ENCODE assay signal across 9 cellular contexts in genomic region chr3:115099115-115099884, GRCh38. TPM values are rescaled to one million over a fixed set of nuclear protein-coding genes. Genes with fewer than 3 reads are reported as not detected.
DNase-seq lines count a peak whose midpoint lies in the region; ATAC-seq, FAIRE-seq and TF ChIP-seq lines count a peak whose summit lies in the region.
"Had no signal": no experiment of that assay in that cellular context is flagged by ENCODE, and none has a peak within 500 bp of the region (broad histone marks: within the 10 kb centered on the region; RNA-seq: fewer than 3 reads in every experiment).

No MANE protein-coding gene starts in this region.

- H3K4me1 Mint-ChIP-seq in GM23338 (peaks cover 7% of the 10 kb centered on the region), activated B cell treated with CpG ODN at 0.5 μM for 24 hours (peaks cover 28% of the 10 kb centered on the region), immature natural killer cell (peaks cover 19 to 26% of the 10 kb centered on the region in 2 donors)

- 10 to 31% (median 23%) methylated on average over 3 of the region's 3 CpGs for WGBS in small intestine, 3 donors

- no peaks in the 10 kb centered on the region for H3K27me3 Mint-ChIP-seq in GM23338 (ENCODE audit: insufficient read depth, low read depth, poor library complexity)
- H3K27me3 Mint-ChIP-seq in activated B cell treated with CpG ODN at 0.5 μM for 24 hours, result no peaks in the 10 kb centered on the region
- H3K27me3 Mint-ChIP-seq in immature natural killer cell (ENCODE audit: low read depth in 3 of 3), result peaks cover 0 to 4% (median 3%) of the 10 kb centered on the region in 3 donors

- H3K4me3 Mint-ChIP-seq in GM23338 (no peak overlapping the region), activated B cell treated with CpG ODN at 0.5 μM for 24 hours (peak overlapping the region; percentile 12), immature natural killer cell (peak overlapping the region; percentile 75 to 87 (median 80))

- H3K27ac ChIP-seq in GM23338 (ENCODE audit: low read depth), result no peak overlapping the region
- H3K27ac ChIP-seq in small intestine (ENCODE audit: low read depth in 1 of 2, low read length in 1 of 2), result no peak overlapping the region

- peaks cover 8% of the 10 kb centered on the region for H3K9me3 Mint-ChIP-seq in GM23338
- peaks cover under 1% of the 10 kb centered on the region for H3K9me3 Mint-ChIP-seq in activated B cell treated with CpG ODN at 0.5 μM for 24 hours
- no peaks in the 10 kb centered on the region for H3K9me3 Mint-ChIP-seq in immature natural killer cell

- no peaks in the 10 kb centered on the region for H3K9me2 ChIP-seq in GM23338 (ENCODE audit: insufficient read depth)

- no peaks in the 10 kb centered on the region for H4K20me1 ChIP-seq in GM23338 (replicated peaks; ENCODE audit: insufficient read depth)

- H3K4me1 ChIP-seq in GM23338 (ENCODE audit: insufficient read depth) (0 out of 2 replicates have a peak, but pooled peaks cover 7% of the 10 kb centered on the region), small intestine (ENCODE audit: control insufficient read depth in 2 of 2, insufficient read depth in 1 of 2, low read depth in 1 of 2, low read length in 1 of 2) (no peaks in the 10 kb centered on the region)

- H3K36me3 ChIP-seq in GM23338 (ENCODE audit: insufficient read depth), result no peaks in the 10 kb centered on the region
- no peaks in the 10 kb centered on the region for H3K36me3 ChIP-seq in small intestine (ENCODE audit: control insufficient read depth in 2 of 2, insufficient read depth in 2 of 2, low read length in 2 of 2)

- no peak overlapping the region for H3K4me2 ChIP-seq in GM23338

- H3K36me3 Mint-ChIP-seq in GM23338 (ENCODE audit: low read depth), result peaks cover 4% of the 10 kb centered on the region; the same call in 1 of the 3 replicates
- peaks cover 9% of the 10 kb centered on the region for H3K36me3 Mint-ChIP-seq in activated B cell treated with CpG ODN at 0.5 μM for 24 hours (ENCODE audit: low read depth)
- H3K36me3 Mint-ChIP-seq in immature natural killer cell, result peaks cover 1 to 11% (median 8%) of the 10 kb centered on the region in 3 donors

- DNase-seq in GM23338 (ENCODE audit: low spot score), result no peak
- DNase-seq in activated B cell treated with CpG ODN at 0.5 μM for 24 hours, result no peak
- no peak for DNase-seq in immature natural killer cell
- DNase-seq in small intestine, result peak; percentile 40
- DNase-seq in stimulated activated CD4-positive, alpha-beta T cell treated with anti-CD3 and anti-CD28 coated beads, Interleukin-1b, Interleukin-23, amount 100 ng/mL, for 48 hours, result no peak

- no peaks in the 10 kb centered on the region for H3K9me3 ChIP-seq in small intestine (ENCODE audit: control insufficient read depth, low read depth)

- ATAC-seq in GM23338 (no peak), activated B cell treated with CpG ODN at 0.5 μM for 24 hours (ENCODE audit: low read depth) (no peak), GM21515 (IDR thresholded peaks at IDR 0.05; ENCODE audit: unreplicated experiment) (no peak), GM18519 (IDR thresholded peaks at IDR 0.05; ENCODE audit: low FRiP score, unreplicated experiment) (no peak), HG02885 (IDR thresholded peaks at IDR 0.05; ENCODE audit: poor library complexity, unreplicated experiment) (no peak)

- H2AFZ ChIP-seq in GM23338, result no peak overlapping the region

- CTCF ChIA-PET in activated B cell treated with CpG ODN at 0.5 μM for 24 hours (lab: Charles Lee), result no interaction called here

- H3K27me3 ChIP-seq in GM23338 (ENCODE audit: insufficient read depth) (no peaks in the 10 kb centered on the region), small intestine (ENCODE audit: control insufficient read depth in 2 of 2, insufficient read depth in 2 of 2, low read length in 2 of 2) (no peaks in the 10 kb centered on the region)

- POLR2A ChIA-PET in activated B cell treated with CpG ODN at 0.5 μM for 24 hours (lab: Charles Lee), result no interaction called here

- H3K4me3 ChIP-seq in GM23338 (no peak overlapping the region), small intestine (ENCODE audit: low read depth in 1 of 2, low read length in 2 of 2) (peak overlapping the region in 1 of 2 donors; percentile 54)

- peak; percentile 23 for FAIRE-seq in small intestine (lab: Jason Lieb, UNC)
- FAIRE-seq: bronchial epithelial cell had no signal

- TF ChIP-seq CTCF in GM23338 (conservative IDR thresholded peaks at IDR 0.05; ENCODE audit: low read depth in 2 of 2) (no peak), activated B cell treated with CpG ODN at 0.5 μM for 24 hours (IDR thresholded peaks at IDR 0.05) (no peak)

- peak overlapping the region; percentile 63 for H3K27ac Mint-ChIP-seq in GM23338
- H3K27ac Mint-ChIP-seq in activated B cell treated with CpG ODN at 0.5 μM for 24 hours, result no peak overlapping the region
- H3K27ac Mint-ChIP-seq in immature natural killer cell, result peak overlapping the region; percentile 74 to 91 (median 84)

- intact Hi-C loops in activated B cell treated with CpG ODN at 0.5 μM for 24 hours (cut with micrococcal nuclease), result no loop called here

- H3F3A ChIP-seq in GM23338 (replicated peaks; ENCODE audit: low read depth), result no peaks in the 10 kb centered on the region

- H3K79me2 ChIP-seq in GM23338 (replicated peaks; ENCODE audit: insufficient read depth), result no peaks in the 10 kb centered on the region

TF ChIP-seq in GM23338, 12 proteins besides CTCF, POLR2A, EP300 and RAD21 (continues in another document):
- TF ChIP-seq NANOG (IDR thresholded peaks at IDR 0.05; ENCODE audit: borderline replicate concordance) (no peak), ZNF331 (CRISPR knock-in tag; IDR thresholded peaks at IDR 0.05; ENCODE audit: low read depth) (no peak), ZNF114 (CRISPR knock-in tag; IDR thresholded peaks at IDR 0.05) (no peak), ETS1 (IDR thresholded peaks at IDR 0.05) (no peak), REST (IDR thresholded peaks at IDR 0.05; ENCODE audit: unreplicated experiment) (no peak), EZH2phosphoT487 (IDR thresholded peaks at IDR 0.05; ENCODE audit: unreplicated experiment) (no peak)

RNA-seq across cellular contexts. Expression of gene ZBTB20, which starts 47.8 kb away (rescaled TPM):
- 2.6 and 3.3 TPM in 2 replicates for total RNA-seq in GM23338 (2014; rRNA removed; shearing (Covaris generic))
- polyA plus RNA-seq in GM23338 (2016; fragmentation: Nextera tagmentation; extraction: Ambion mirVana) (1.0 and 2.0 TPM in 2 replicates), immature natural killer cell (10 to 100 TPM in 2 of 3 donors, 1 to 10 TPM in 1; 7.2 to 21.3 (median 16.5) TPM), small intestine (1 to 10 TPM in 2 of 3 donors, under 1 TPM in 1; 0.27 to 2.2 (median 1.3) TPM)
- 76.2 and 91.2 TPM in 2 replicates for total RNA-seq in activated B cell treated with CpG ODN at 0.5 μM for 24 hours
